20 cellular contexts compared by ENCODE assay signal in the genomic region with DNA sequence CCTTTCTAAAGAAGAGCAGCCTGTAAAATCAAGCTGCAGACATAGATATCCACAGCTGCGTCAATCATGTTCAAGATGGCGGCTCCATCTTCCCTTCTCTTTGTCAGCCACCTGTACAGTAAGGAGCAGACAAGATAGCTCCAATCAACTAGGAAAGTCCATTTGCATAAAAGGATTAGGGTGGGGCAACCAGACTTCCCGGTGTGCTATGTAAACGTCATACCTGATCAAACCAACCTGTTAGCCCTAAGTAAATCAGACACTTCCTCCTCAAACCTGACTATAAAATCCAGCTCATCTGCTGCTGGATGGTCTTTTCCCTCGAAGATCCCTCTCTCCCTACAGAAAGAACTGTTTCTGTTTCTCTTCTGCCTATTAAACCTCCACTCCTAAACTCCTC.
"Had no signal": no experiment of that assay in that cellular context is flagged by ENCODE, and none has a peak within 500 bp of the region (broad histone marks: within the 10 kb centered on the region; RNA-seq: fewer than 3 reads in every experiment).

No MANE protein-coding gene starts in this region.

- H3K27ac Mint-ChIP-seq: activated naive CD8-positive, alpha-beta T cell; neural progenitor cell had no signal

- H3K36me3 ChIP-seq: gastrocnemius medialis, heart left ventricle, left lung, prostate gland, transverse colon, vagina had no signal

- H3K9ac ChIP-seq: neural progenitor cell had no signal

- DNase-seq: activated CD4-positive, alpha-beta T cell treated with anti-CD3 and anti-CD28 coated beads, Interleukin-2, amount 50 U/mL, for 1 hour; activated CD8-positive, alpha-beta memory T cell treated with anti-CD3 and anti-CD28 coated beads, Interleukin-2, amount 50 U/mL, for 48 hours; activated effector memory CD4-positive, alpha-beta T cell treated with anti-CD3 and anti-CD28 coated beads, Interleukin-2, amount 50 U/mL, for 16 hours; activated T-cell treated with anti-CD3 and anti-CD28 coated beads, Interleukin-2, amount 50 U/mL, for 48 hours; effector CD4-positive, alpha-beta T cell; gastrocnemius medialis; heart left ventricle; left lung; mucosa of descending colon; naive B cell; right cardiac atrium; stimulated activated CD4-positive, alpha-beta T cell treated with anti-CD3 and anti-CD28 coated beads, Interleukin-2, amount 100 ng/mL, for 24 hours; stimulated activated naive CD8-positive, alpha-beta T cell treated with anti-CD3 and anti-CD28 coated beads, Interleukin-15, Interleukin-2, amounts not matched to agents 100 U/mL and 50 U/mL, for 24 hours; substantia nigra; T1000; transverse colon had no signal

- H3K4me1 ChIP-seq: gastrocnemius medialis, heart left ventricle, left lung, neural progenitor cell, prostate gland, transverse colon, vagina had no signal

- H3K36me3 Mint-ChIP-seq: activated naive CD8-positive, alpha-beta T cell; naive B cell had no signal

- H3K4me3 ChIP-seq: gastrocnemius medialis, heart left ventricle, left lung, mucosa of descending colon, neural progenitor cell, prostate gland, transverse colon, vagina had no signal

- H3K4me2 ChIP-seq: neural progenitor cell had no signal

- H3K27ac ChIP-seq: gastrocnemius medialis, heart left ventricle, left lung, neural progenitor cell, prostate gland, transverse colon, vagina had no signal

- H3K9me3 Mint-ChIP-seq: naive B cell, neural progenitor cell had no signal

- ATAC-seq: gastrocnemius medialis; heart left ventricle; left lung; mucosa of descending colon; stimulated activated naive CD8-positive, alpha-beta T cell treated with anti-CD3 and anti-CD28 coated beads, Interleukin-15, Interleukin-2, amounts not matched to agents 100 U/mL and 50 U/mL, for 24 hours had no signal

- H2AFZ ChIP-seq: neural progenitor cell had no signal

- H3K27me3 ChIP-seq: gastrocnemius medialis, left lung, neural progenitor cell, transverse colon, vagina had no signal

- H3K4me1 Mint-ChIP-seq: neural progenitor cell had no signal

- H3K27me3 Mint-ChIP-seq: activated naive CD8-positive, alpha-beta T cell; naive B cell had no signal

- H3K4me3 Mint-ChIP-seq: activated naive CD8-positive, alpha-beta T cell; naive B cell; neural progenitor cell had no signal

- H3K9me3 ChIP-seq: gastrocnemius medialis, heart left ventricle, left lung, mucosa of descending colon, prostate gland, transverse colon, vagina had no signal
